ENCODE assay signal across 18 cellular contexts in genomic region chr1:245458234-245458633, GRCh38.
"Had no signal": no experiment of that assay in that cellular context is flagged by ENCODE, and none has a peak within 500 bp of the region (broad histone marks: within the 10 kb centered on the region; RNA-seq: fewer than 3 reads in every experiment).

No MANE protein-coding gene starts in this region.

- H3K9ac ChIP-seq: neural progenitor cell had no signal

- H3K27ac ChIP-seq: body of pancreas, neural progenitor cell, prostate gland, right atrium auricular region, tibial nerve, vagina had no signal

- H3K4me3 ChIP-seq: body of pancreas, neural progenitor cell, prostate gland, right atrium auricular region, tibial nerve, vagina had no signal

- H3K36me3 Mint-ChIP-seq: activated naive CD8-positive, alpha-beta T cell treated with anti-CD3 and anti-CD28 coated beads, Interleukin-2, amount 10 ng/mL, durations not matched to agents 7 days and 5 days; naive thymus-derived CD4-positive, alpha-beta T cell; neural progenitor cell had no signal

- H3K9me3 Mint-ChIP-seq: activated B cell treated with CpG ODN at 0.5 μM for 24 hours; activated naive CD8-positive, alpha-beta T cell treated with anti-CD3 and anti-CD28 coated beads, Interleukin-2, amount 10 ng/mL, durations not matched to agents 7 days and 5 days; activated T-cell treated with anti-CD3 and anti-CD28 coated beads, Interleukin-2, amount 50 U/mL, for 24 hours; activated T-helper 2 cell treated with anti-CD3 and anti-CD28 coated beads, Interferon-gamma antibody, Interleukin-2, Interleukin-4, amounts not matched to agents 10 μg/mL and 5 μg/mL and 100 μg/mL, durations not matched to agents 14 hours and 24 hours and 36 hours; neural progenitor cell; stimulated activated naive CD8-positive, alpha-beta T cell treated with anti-CD3 and anti-CD28 coated beads, Interleukin-15, Interleukin-2, amounts not matched to agents 100 ng/mL and 50 ng/mL, for 24 hours had no signal

- H3K4me1 ChIP-seq: body of pancreas, neural progenitor cell, prostate gland, right atrium auricular region, tibial nerve, vagina had no signal

- H3K4me1 Mint-ChIP-seq: activated B cell treated with CpG ODN at 0.5 μM for 24 hours; activated naive CD8-positive, alpha-beta T cell treated with anti-CD3 and anti-CD28 coated beads, Interleukin-2, amount 10 ng/mL, durations not matched to agents 7 days and 5 days had no signal

- H3K27me3 ChIP-seq: body of pancreas, neural progenitor cell, right atrium auricular region, tibial nerve, vagina had no signal

- ATAC-seq: activated CD8-positive, alpha-beta T cell treated with anti-CD3 and anti-CD28 coated beads, Interleukin-2, amount 10 ng/mL, durations not matched to agents 7 days and 5 days; body of pancreas had no signal

- H3K27ac Mint-ChIP-seq: activated B cell treated with CpG ODN at 0.5 μM for 24 hours; activated CD8-positive, alpha-beta T cell treated with anti-CD3 and anti-CD28 coated beads, Interleukin-2, amount 10 ng/mL, durations not matched to agents 7 days and 5 days; activated naive CD8-positive, alpha-beta T cell treated with anti-CD3 and anti-CD28 coated beads, Interleukin-2, amount 10 ng/mL, durations not matched to agents 7 days and 5 days; activated T-cell treated with anti-CD3 and anti-CD28 coated beads, Interleukin-2, amount 50 U/mL, for 24 hours; activated T-helper 2 cell treated with anti-CD3 and anti-CD28 coated beads, Interferon-gamma antibody, Interleukin-2, Interleukin-4, amounts not matched to agents 10 μg/mL and 5 μg/mL and 100 μg/mL, durations not matched to agents 14 hours and 24 hours and 36 hours; naive thymus-derived CD4-positive, alpha-beta T cell; neural progenitor cell; stimulated activated naive CD8-positive, alpha-beta T cell treated with anti-CD3 and anti-CD28 coated beads, Interleukin-15, Interleukin-2, amounts not matched to agents 100 ng/mL and 50 ng/mL, for 24 hours had no signal

- H3K9me3 ChIP-seq: body of pancreas, prostate gland, right atrium auricular region, tibial nerve, vagina had no signal

- H3K4me3 Mint-ChIP-seq: activated B cell treated with CpG ODN at 0.5 μM for 24 hours; activated CD8-positive, alpha-beta T cell treated with anti-CD3 and anti-CD28 coated beads, Interleukin-2, amount 10 ng/mL, durations not matched to agents 7 days and 5 days; activated naive CD8-positive, alpha-beta T cell treated with anti-CD3 and anti-CD28 coated beads, Interleukin-2, amount 10 ng/mL, durations not matched to agents 7 days and 5 days; activated T-cell treated with anti-CD3 and anti-CD28 coated beads, Interleukin-2, amount 50 U/mL, for 24 hours; naive thymus-derived CD4-positive, alpha-beta T cell; neural progenitor cell; stimulated activated naive CD8-positive, alpha-beta T cell treated with anti-CD3 and anti-CD28 coated beads, Interleukin-15, Interleukin-2, amounts not matched to agents 100 ng/mL and 50 ng/mL, for 24 hours had no signal

- H3K27me3 Mint-ChIP-seq: activated B cell treated with CpG ODN at 0.5 μM for 24 hours had no signal

- DNase-seq: activated B cell treated with CpG ODN at 0.5 μM for 24 hours; activated CD4-positive, alpha-beta T cell treated with anti-CD3 and anti-CD28 coated beads for 48 hours; activated CD8-positive, alpha-beta T cell treated with anti-CD3 and anti-CD28 coated beads, Interleukin-2, amount 10 ng/mL, durations not matched to agents 7 days and 5 days; activated naive CD4-positive, alpha-beta T cell treated with Interleukin-2 at 50 U/mL for 16 hours; activated naive CD8-positive, alpha-beta T cell treated with anti-CD3 and anti-CD28 coated beads, Interleukin-2, amount 10 ng/mL, durations not matched to agents 7 days and 5 days; activated T-cell treated with anti-CD3 and anti-CD28 coated beads, Interleukin-2, amount 50 U/mL, for 24 hours; cortex of kidney; left cardiac atrium; naive thymus-derived CD4-positive, alpha-beta T cell; T-helper 9 cell had no signal

- H3K36me3 ChIP-seq: neural progenitor cell, prostate gland, right atrium auricular region, tibial nerve, vagina had no signal
